24 cellular contexts compared by ENCODE assay signal in genomic region chrX:45980726-45981125, GRCh38.
"Had no signal": no experiment of that assay in that cellular context is flagged by ENCODE, and none has a peak within 500 bp of the region (broad histone marks: within the 10 kb centered on the region; RNA-seq: fewer than 3 reads in every experiment).

No MANE protein-coding gene starts in this region.

- H3K36me3 ChIP-seq: esophagus squamous epithelium, heart right ventricle, pancreas, right lobe of liver, stomach, tibial artery had no signal

- H3K9me3 ChIP-seq: mucosa of descending colon, pancreas, right lobe of liver, testis had no signal

- DNase-seq: dermis blood vessel endothelial cell; effector memory CD4-positive, alpha-beta T cell; esophagus squamous epithelium; foreskin melanocyte; glutamatergic neuron; heart right ventricle; hippocampal formation; immature natural killer cell; mucosa of descending colon; naive thymus-derived CD4-positive, alpha-beta T cell; nephron progenitor cell; occipital lobe; pancreas; right lobe of liver; stimulated activated CD4-positive, alpha-beta T cell treated with anti-CD3 and anti-CD28 coated beads, Interleukin-2, amount 100 ng/mL, for 24 hours; stimulated activated CD4-positive, alpha-beta T cell treated with anti-CD3 and anti-CD28 coated beads, Interleukin-4, amount 100 ng/mL, for 24 hours; stimulated activated naive CD4-positive, alpha-beta T cell treated with Interleukin-2 at 50 U/mL for 16 hours; stomach; testis; tibial artery had no signal

- H3K4me3 ChIP-seq: coronary artery, esophagus squamous epithelium, heart right ventricle, lung, mucosa of descending colon, pancreas, right lobe of liver, stomach, testis, tibial artery had no signal

- H3K27ac ChIP-seq: coronary artery, esophagus squamous epithelium, heart right ventricle, pancreas, right lobe of liver, stomach, testis, tibial artery had no signal

- ATAC-seq: heart right ventricle; left lobe of liver; mucosa of descending colon; naive thymus-derived CD4-positive, alpha-beta T cell; pancreas; right lobe of liver; stimulated activated effector memory CD8-positive, alpha-beta T cell treated with anti-CD3 and anti-CD28 coated beads, Interleukin-12 subunit alpha, Interleukin-12 subunit beta, amount 100 ng/mL, for 72 hours had no signal

- H3K27me3 ChIP-seq: esophagus squamous epithelium, right lobe of liver, stomach, testis, tibial artery had no signal

- H3K4me1 ChIP-seq: esophagus squamous epithelium, heart right ventricle, pancreas, right lobe of liver, stomach, testis, tibial artery had no signal
